25 cellular contexts compared by ENCODE assay signal in the genomic region with DNA sequence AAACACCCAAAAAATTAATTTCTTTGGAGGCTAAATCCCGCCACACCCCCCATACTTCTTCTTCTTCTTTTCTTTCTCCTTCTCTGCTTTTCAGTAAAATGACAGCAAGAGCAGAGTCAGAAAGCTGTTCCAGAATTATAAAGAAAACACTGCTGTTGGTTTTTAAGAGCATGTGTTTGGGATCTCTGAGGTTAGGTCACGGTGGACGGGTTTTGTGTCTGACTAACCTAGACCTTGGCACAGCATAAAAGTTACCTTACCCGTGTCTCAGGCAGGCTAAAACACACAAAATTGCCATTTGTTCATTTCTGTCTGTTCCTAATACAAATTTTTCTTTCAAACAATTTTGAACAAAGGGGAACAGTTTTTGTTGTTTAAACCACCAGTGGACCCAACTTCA.
"Had no signal": no experiment of that assay in that cellular context is flagged by ENCODE, and none has a peak within 500 bp of the region (broad histone marks: within the 10 kb centered on the region; RNA-seq: fewer than 3 reads in every experiment).

No MANE protein-coding gene starts in this region.

- H3K36me3 Mint-ChIP-seq: activated CD8-positive, alpha-beta memory T cell treated with anti-CD3 and anti-CD28 coated beads, Interleukin-2, amount 10 ng/mL, durations not matched to agents 7 days and 5 days; activated naive CD4-positive, alpha-beta T cell treated with anti-CD3 and anti-CD28 coated beads, Interleukin-2, amount 50 U/mL, for 72 hours had no signal

- H3K27me3 Mint-ChIP-seq: activated B cell treated with CpG ODN at 0.5 μM for 24 hours; activated CD4-positive, alpha-beta T cell treated with anti-CD3 and anti-CD28 coated beads, Interleukin-2, amount 10 ng/mL, durations not matched to agents 24 days and 14 days; activated CD8-positive, alpha-beta memory T cell treated with anti-CD3 and anti-CD28 coated beads, Interleukin-2, amount 10 ng/mL, durations not matched to agents 7 days and 5 days; activated naive CD8-positive, alpha-beta T cell treated with anti-CD3 and anti-CD28 coated beads, Interleukin-2, amount 50 U/mL, for 24 hours; activated T-cell treated with anti-CD3 and anti-CD28 coated beads, Interleukin-2, amount 50 U/mL, for 24 hours had no signal

- DNase-seq: activated B cell treated with CpG ODN at 0.5 μM for 24 hours; activated CD4-positive, alpha-beta T cell treated with anti-CD3 and anti-CD28 coated beads for 1 hour; activated CD4-positive, alpha-beta T cell treated with anti-CD3 and anti-CD28 coated beads, Interleukin-2, amount 10 ng/mL, durations not matched to agents 24 days and 14 days; activated CD4-positive, alpha-beta T cell treated with anti-CD3 and anti-CD28 coated beads, Interleukin-2, amount 50 U/mL, for 48 hours; activated CD8-positive, alpha-beta memory T cell treated with anti-CD3 and anti-CD28 coated beads, Interleukin-2, amount 10 ng/mL, durations not matched to agents 7 days and 5 days; activated effector memory CD4-positive, alpha-beta T cell treated with Interleukin-2 at 50 U/mL for 16 hours; activated naive CD4-positive, alpha-beta T cell; activated naive CD8-positive, alpha-beta T cell treated with anti-CD3 and anti-CD28 coated beads, Interleukin-2, amount 50 U/mL, for 24 hours; activated T-cell treated with anti-CD3 and anti-CD28 coated beads, Interleukin-2, amount 50 U/mL, for 24 hours; amniotic stem cell; body of pancreas; central memory CD4-positive, alpha-beta T cell; NCI-H1048; NCI-H187 treated with DMSO at 0.1 percent for 48 hours; NCI-H345; NCI-H510A; Peyer's patch; SHP77; SW 1271 had no signal

- H3K27ac Mint-ChIP-seq: activated B cell treated with CpG ODN at 0.5 μM for 24 hours; activated CD4-positive, alpha-beta T cell treated with anti-CD3 and anti-CD28 coated beads, Interleukin-2, amount 10 ng/mL, durations not matched to agents 24 days and 14 days; activated CD8-positive, alpha-beta memory T cell treated with anti-CD3 and anti-CD28 coated beads, Interleukin-2, amount 10 ng/mL, durations not matched to agents 7 days and 5 days; activated naive CD4-positive, alpha-beta T cell treated with anti-CD3 and anti-CD28 coated beads, Interleukin-2, amount 50 U/mL, for 72 hours; activated naive CD8-positive, alpha-beta T cell treated with anti-CD3 and anti-CD28 coated beads, Interleukin-2, amount 50 U/mL, for 24 hours; activated T-cell treated with anti-CD3 and anti-CD28 coated beads, Interleukin-2, amount 50 U/mL, for 24 hours; activated T-helper 1 cell treated with anti-CD3 and anti-CD28 coated beads, Interleukin-12 subunit alpha, Interleukin-12 subunit beta, Interleukin-2, Interleukin-4 antibody, amounts not matched to agents 30 ng/mL and 10 ng/mL and 1 ng/mL, durations not matched to agents 14 hours and 24 hours and 36 hours; T-helper 1 cell treated with Interleukin-12 subunit alpha and Interleukin-12 subunit beta and Interleukin-4 antibody, amounts not matched to agents 30 μg/mL and 1 μg/mL, for 36 hours had no signal

- ATAC-seq: activated CD8-positive, alpha-beta memory T cell treated with anti-CD3 and anti-CD28 coated beads, Interleukin-2, amount 10 ng/mL, durations not matched to agents 7 days and 5 days; activated naive CD4-positive, alpha-beta T cell treated with anti-CD3 and anti-CD28 coated beads, Interleukin-2, amount 50 U/mL, for 72 hours; activated naive CD8-positive, alpha-beta T cell treated with anti-CD3 and anti-CD28 coated beads, Interleukin-2, amount 50 U/mL, for 24 hours; body of pancreas; SK-N-SH treated with all-trans-retinoic acid at 6 μM for 48 hours had no signal

- H3K9me3 Mint-ChIP-seq: activated B cell treated with CpG ODN at 0.5 μM for 24 hours; activated CD4-positive, alpha-beta T cell treated with anti-CD3 and anti-CD28 coated beads, Interleukin-2, amount 10 ng/mL, durations not matched to agents 24 days and 14 days; activated naive CD8-positive, alpha-beta T cell treated with anti-CD3 and anti-CD28 coated beads, Interleukin-2, amount 50 U/mL, for 24 hours; activated T-cell treated with anti-CD3 and anti-CD28 coated beads, Interleukin-2, amount 50 U/mL, for 24 hours had no signal

- H3K4me3 Mint-ChIP-seq: activated B cell treated with CpG ODN at 0.5 μM for 24 hours; activated CD4-positive, alpha-beta T cell treated with anti-CD3 and anti-CD28 coated beads, Interleukin-2, amount 10 ng/mL, durations not matched to agents 24 days and 14 days; activated CD8-positive, alpha-beta memory T cell treated with anti-CD3 and anti-CD28 coated beads, Interleukin-2, amount 10 ng/mL, durations not matched to agents 7 days and 5 days; activated naive CD8-positive, alpha-beta T cell treated with anti-CD3 and anti-CD28 coated beads, Interleukin-2, amount 50 U/mL, for 24 hours; activated T-cell treated with anti-CD3 and anti-CD28 coated beads, Interleukin-2, amount 50 U/mL, for 24 hours; activated T-helper 1 cell treated with anti-CD3 and anti-CD28 coated beads, Interleukin-12 subunit alpha, Interleukin-12 subunit beta, Interleukin-2, Interleukin-4 antibody, amounts not matched to agents 30 ng/mL and 10 ng/mL and 1 ng/mL, durations not matched to agents 14 hours and 24 hours and 36 hours; T-helper 1 cell treated with Interleukin-12 subunit alpha and Interleukin-12 subunit beta and Interleukin-4 antibody, amounts not matched to agents 30 μg/mL and 1 μg/mL, for 36 hours had no signal

- H3K4me3 ChIP-seq: ascending aorta, body of pancreas, Peyer's patch, SJSA1 had no signal

- H3K4me1 Mint-ChIP-seq: activated B cell treated with CpG ODN at 0.5 μM for 24 hours; activated CD4-positive, alpha-beta T cell treated with anti-CD3 and anti-CD28 coated beads, Interleukin-2, amount 10 ng/mL, durations not matched to agents 24 days and 14 days; activated CD8-positive, alpha-beta memory T cell treated with anti-CD3 and anti-CD28 coated beads, Interleukin-2, amount 10 ng/mL, durations not matched to agents 7 days and 5 days; activated naive CD8-positive, alpha-beta T cell treated with anti-CD3 and anti-CD28 coated beads, Interleukin-2, amount 50 U/mL, for 24 hours had no signal

- H3K27ac ChIP-seq: ascending aorta, body of pancreas, Peyer's patch, SJSA1 had no signal
